Comparison of ENCODE assay signal across 8 cellular contexts in genomic region chr1:92298573-92299476, GRCh38. TPM values are rescaled to one million over a fixed set of nuclear protein-coding genes. Genes with fewer than 3 reads are reported as not detected.
DNase-seq lines count a peak whose midpoint lies in the region; ATAC-seq, FAIRE-seq and TF ChIP-seq lines count a peak whose summit lies in the region.

GLMN (minus strand) TSS chr1:92298987; CDS start chr1:92297999, 988 bp downstream.
RPAP2 (plus strand) TSS chr1:92299059; CDS start chr1:92299074, 15 bp downstream.

- H3K4me3 Mint-ChIP-seq in dendritic cell treated with granulocyte-macrophage colony-stimulating factor and Interleukin-4, amounts not matched to agents 40 ng/mL and 50 ng/mL, for 4 days: peak within 1 kb of the TSS; percentile 97

- no peaks in the 10 kb centered on the region for H3K9me3 Mint-ChIP-seq in dendritic cell treated with granulocyte-macrophage colony-stimulating factor and Interleukin-4, amounts not matched to agents 40 ng/mL and 50 ng/mL, for 4 days

- peak; percentile 81 for FAIRE-seq in GM19239 (lab: Jason Lieb, UNC)

- H3K4me1 ChIP-seq in right lobe of liver: peaks cover 0 to 13% (median 0%) of the 10 kb centered on the region in 4 donors

- intact Hi-C loops in dendritic cell treated with granulocyte-macrophage colony-stimulating factor and Interleukin-4, amounts not matched to agents 40 ng/mL and 50 ng/mL, for 4 days (cut with micrococcal nuclease): loop anchor here (5.0 to 10.0 kb wide), 3 partner anchors 163 to 794 kb away; partner anchors contain the start of genes BTBD8 and CDC7
- intact Hi-C loops in right lobe of liver (cut with DNase I): no loop called here

- ATAC-seq in HG03442 (IDR thresholded peaks at IDR 0.05; ENCODE audit: unreplicated experiment) (peak; percentile 96), right lobe of liver (peak; percentile 99 to 100 (median 99))

- peaks cover 26% of the 10 kb centered on the region for H3K36me3 Mint-ChIP-seq in dendritic cell treated with granulocyte-macrophage colony-stimulating factor and Interleukin-4, amounts not matched to agents 40 ng/mL and 50 ng/mL, for 4 days (ENCODE audit: low read depth)

- H3K27me3 Mint-ChIP-seq in dendritic cell treated with granulocyte-macrophage colony-stimulating factor and Interleukin-4, amounts not matched to agents 40 ng/mL and 50 ng/mL, for 4 days: no peaks in the 10 kb centered on the region

- peaks cover 0 to 4% (median 0%) of the 10 kb centered on the region in 4 donors for H3K36me3 ChIP-seq in right lobe of liver

- peak within 1 kb of the TSS; percentile 97 for H3K27ac Mint-ChIP-seq in dendritic cell treated with granulocyte-macrophage colony-stimulating factor and Interleukin-4, amounts not matched to agents 40 ng/mL and 50 ng/mL, for 4 days

- peak; percentile 81 for TF ChIP-seq POLR2A in right lobe of liver (IDR thresholded peaks at IDR 0.05)

- no peak for TF ChIP-seq CTCF in right lobe of liver (IDR thresholded peaks at IDR 0.05)

- peaks cover 27% of the 10 kb centered on the region for H3K4me1 Mint-ChIP-seq in dendritic cell treated with granulocyte-macrophage colony-stimulating factor and Interleukin-4, amounts not matched to agents 40 ng/mL and 50 ng/mL, for 4 days (ENCODE audit: low read depth)

- H3K4me3 ChIP-seq in right lobe of liver: peak within 1 kb of the TSS; percentile 74 to 89 (median 82)

- peak within 1 kb of the TSS; percentile 84 to 94 (median 87) for H3K27ac ChIP-seq in right lobe of liver

- H3K27me3 ChIP-seq in right lobe of liver: no peaks in the 10 kb centered on the region

- under 1% methylated on average over 28 of the region's 76 CpGs for WGBS in right lobe of liver (ENCODE audit: insufficient coverage, low coverage, low lambda C conversion rate, missing lambda C conversion rate)

- H3K9me3 ChIP-seq in right lobe of liver: no peaks in the 10 kb centered on the region

- DNase-seq in C1 segment of cervical spinal cord (lab: John Stamatoyannopoulos, UW) (peak; percentile 15 to 90 (median 74)), GM19239 (ENCODE audit: insufficient read length, low spot score) (peak; percentile 60), NCI-H524 (lab: John Stamatoyannopoulos, UW) (peak; percentile 69 to 87), right lobe of liver (peak; percentile 86 to 88 (median 88))
- DNase-seq in activated CD4-positive, alpha-beta T cell treated with anti-CD3 and anti-CD28 coated beads, Interleukin-2, amount 50 U/mL, for 1 hour: peak; percentile 61
- peak; percentile 72 for DNase-seq in stimulated activated CD4-positive, alpha-beta T cell treated with anti-CD3 and anti-CD28 coated beads, Interleukin-4, amount 100 ng/mL, for 24 hours

RNA-seq across cellular contexts. Expression of gene GLMN, which starts in this region (rescaled TPM):
- 1 to 10 TPM; 1.6 to 3.6 (median 2.5) TPM for total RNA-seq in right lobe of liver

RNA-seq across cellular contexts. Expression of gene RPAP2, which starts in this region (rescaled TPM):
- total RNA-seq in right lobe of liver: 10 to 100 TPM in 4 of 6 experiments, 1 to 10 TPM in 2; 7.1 to 12.7 (median 11.1) TPM

Comparison
In these comparisons a context has a peak if more than half of its experiments do, and no peak if none do; other contexts are left out.
1. Peak in every context shown above with its lines: DNase-seq, ATAC-seq, H3K4me3 ChIP-seq and H3K27ac ChIP-seq.